Comparison of ENCODE assay signal across 2 cellular contexts in the genomic region with DNA sequence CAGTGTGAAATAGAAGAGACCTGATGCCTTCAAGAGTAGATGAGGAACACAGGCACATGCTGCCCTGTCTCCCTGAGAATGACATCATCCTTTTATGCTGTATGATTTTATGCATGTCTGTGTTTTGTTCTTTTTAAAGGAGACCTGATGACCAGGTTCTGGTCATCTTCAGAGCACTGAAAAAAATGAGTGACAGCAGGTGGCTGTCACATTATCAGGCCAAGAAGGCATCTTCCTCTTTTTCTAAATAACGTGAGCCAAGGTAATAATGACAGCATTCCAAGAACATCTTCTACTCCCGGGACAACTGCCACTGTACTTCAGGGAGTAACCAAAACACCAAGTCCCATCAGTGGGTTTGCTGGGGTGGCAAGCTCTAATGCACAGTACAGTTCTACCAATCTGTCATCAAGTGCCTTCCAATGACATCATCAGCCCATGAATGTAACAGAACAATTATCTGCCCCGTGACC.
TF ChIP-seq lines count a peak whose summit lies in the region.

No MANE protein-coding gene starts in this region.

TF ChIP-seq in HEK293, 187 proteins besides CTCF, POLR2A, EP300 and RAD21 (continues in another document):
- no peak for TF ChIP-seq ZNF112 (tag by site-specific recombination; IDR thresholded peaks at IDR 0.05)
- no peak for TF ChIP-seq ZFP3 (tag by site-specific recombination; IDR thresholded peaks at IDR 0.05; ENCODE audit: low read depth)
- TF ChIP-seq, protein P1, sequence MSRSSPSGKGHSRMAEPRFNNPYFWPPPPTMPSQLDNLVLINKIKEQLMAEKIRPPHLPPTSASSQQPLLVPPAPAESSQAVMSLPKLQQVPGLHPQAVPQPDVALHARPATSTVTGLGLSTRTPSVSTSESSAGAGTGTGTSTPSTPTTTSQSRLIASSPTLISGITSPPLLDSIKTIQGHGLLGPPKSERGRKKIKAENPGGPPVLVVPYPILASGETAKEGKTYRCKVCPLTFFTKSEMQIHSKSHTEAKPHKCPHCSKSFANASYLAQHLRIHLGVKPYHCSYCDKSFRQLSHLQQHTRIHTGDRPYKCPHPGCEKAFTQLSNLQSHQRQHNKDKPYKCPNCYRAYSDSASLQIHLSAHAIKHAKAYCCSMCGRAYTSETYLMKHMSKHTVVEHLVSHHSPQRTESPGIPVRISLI (tag by site-specific recombination; IDR thresholded peaks at IDR 0.05): no peak
- no peak for TF ChIP-seq ZNF23 (tag by site-specific recombination; IDR thresholded peaks at IDR 0.05; ENCODE audit: borderline replicate concordance)
- TF ChIP-seq ZNF350 (tag by site-specific recombination; IDR thresholded peaks at IDR 0.05): no peak
- TF ChIP-seq KLF9 (tag by site-specific recombination; IDR thresholded peaks at IDR 0.05; ENCODE audit: low read depth): no peak
- TF ChIP-seq OVOL3 (tag by site-specific recombination; IDR thresholded peaks at IDR 0.05): no peak
- TF ChIP-seq ZNF391 (tag by site-specific recombination; IDR thresholded peaks at IDR 0.05; ENCODE audit: borderline replicate concordance, low read depth): no peak
- TF ChIP-seq, protein P2, sequence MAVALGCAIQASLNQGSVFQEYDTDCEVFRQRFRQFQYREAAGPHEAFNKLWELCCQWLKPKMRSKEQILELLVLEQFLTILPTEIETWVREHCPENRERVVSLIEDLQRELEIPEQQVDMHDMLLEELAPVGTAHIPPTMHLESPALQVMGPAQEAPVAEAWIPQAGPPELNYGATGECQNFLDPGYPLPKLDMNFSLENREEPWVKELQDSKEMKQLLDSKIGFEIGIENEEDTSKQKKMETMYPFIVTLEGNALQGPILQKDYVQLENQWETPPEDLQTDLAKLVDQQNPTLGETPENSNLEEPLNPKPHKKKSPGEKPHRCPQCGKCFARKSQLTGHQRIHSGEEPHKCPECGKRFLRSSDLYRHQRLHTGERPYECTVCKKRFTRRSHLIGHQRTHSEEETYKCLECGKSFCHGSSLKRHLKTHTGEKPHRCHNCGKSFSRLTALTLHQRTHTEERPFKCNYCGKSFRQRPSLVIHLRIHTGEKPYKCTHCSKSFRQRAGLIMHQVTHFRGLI (tag by site-specific recombination; IDR thresholded peaks at IDR 0.05): no peak
- TF ChIP-seq, protein P3, sequence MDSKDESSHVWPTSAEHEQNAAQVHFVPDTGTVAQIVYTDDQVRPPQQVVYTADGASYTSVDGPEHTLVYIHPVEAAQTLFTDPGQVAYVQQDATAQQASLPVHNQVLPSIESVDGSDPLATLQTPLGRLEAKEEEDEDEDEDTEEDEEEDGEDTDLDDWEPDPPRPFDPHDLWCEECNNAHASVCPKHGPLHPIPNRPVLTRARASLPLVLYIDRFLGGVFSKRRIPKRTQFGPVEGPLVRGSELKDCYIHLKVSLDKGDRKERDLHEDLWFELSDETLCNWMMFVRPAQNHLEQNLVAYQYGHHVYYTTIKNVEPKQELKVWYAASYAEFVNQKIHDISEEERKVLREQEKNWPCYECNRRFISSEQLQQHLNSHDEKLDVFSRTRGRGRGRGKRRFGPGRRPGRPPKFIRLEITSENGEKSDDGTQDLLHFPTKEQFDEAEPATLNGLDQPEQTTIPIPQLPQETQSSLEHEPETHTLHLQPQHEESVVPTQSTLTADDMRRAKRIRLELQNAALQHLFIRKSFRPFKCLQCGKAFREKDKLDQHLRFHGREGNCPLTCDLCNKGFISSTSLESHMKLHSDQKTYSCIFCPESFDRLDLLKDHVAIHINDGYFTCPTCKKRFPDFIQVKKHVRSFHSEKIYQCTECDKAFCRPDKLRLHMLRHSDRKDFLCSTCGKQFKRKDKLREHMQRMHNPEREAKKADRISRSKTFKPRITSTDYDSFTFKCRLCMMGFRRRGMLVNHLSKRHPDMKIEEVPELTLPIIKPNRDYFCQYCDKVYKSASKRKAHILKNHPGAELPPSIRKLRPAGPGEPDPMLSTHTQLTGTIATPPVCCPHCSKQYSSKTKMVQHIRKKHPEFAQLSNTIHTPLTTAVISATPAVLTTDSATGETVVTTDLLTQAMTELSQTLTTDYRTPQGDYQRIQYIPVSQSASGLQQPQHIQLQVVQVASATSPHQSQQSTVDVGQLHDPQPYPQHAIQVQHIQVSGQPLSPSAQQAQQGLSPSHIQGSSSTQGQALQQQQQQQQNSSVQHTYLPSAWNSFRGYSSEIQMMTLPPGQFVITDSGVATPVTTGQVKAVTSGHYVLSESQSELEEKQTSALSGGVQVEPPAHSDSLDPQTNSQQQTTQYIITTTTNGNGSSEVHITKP (tag by site-specific recombination; IDR thresholded peaks at IDR 0.05): peak; percentile 81
- no peak for TF ChIP-seq ZNF248 (tag by site-specific recombination; IDR thresholded peaks at IDR 0.05)
- TF ChIP-seq ZNF791 (tag by site-specific recombination; IDR thresholded peaks at IDR 0.05): no peak
- TF ChIP-seq, protein P4, sequence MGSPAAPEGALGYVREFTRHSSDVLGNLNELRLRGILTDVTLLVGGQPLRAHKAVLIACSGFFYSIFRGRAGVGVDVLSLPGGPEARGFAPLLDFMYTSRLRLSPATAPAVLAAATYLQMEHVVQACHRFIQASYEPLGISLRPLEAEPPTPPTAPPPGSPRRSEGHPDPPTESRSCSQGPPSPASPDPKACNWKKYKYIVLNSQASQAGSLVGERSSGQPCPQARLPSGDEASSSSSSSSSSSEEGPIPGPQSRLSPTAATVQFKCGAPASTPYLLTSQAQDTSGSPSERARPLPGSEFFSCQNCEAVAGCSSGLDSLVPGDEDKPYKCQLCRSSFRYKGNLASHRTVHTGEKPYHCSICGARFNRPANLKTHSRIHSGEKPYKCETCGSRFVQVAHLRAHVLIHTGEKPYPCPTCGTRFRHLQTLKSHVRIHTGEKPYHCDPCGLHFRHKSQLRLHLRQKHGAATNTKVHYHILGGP (tag by site-specific recombination; IDR thresholded peaks at IDR 0.05): no peak
- peak; percentile 81 for TF ChIP-seq ZBTB17 (tag by site-specific recombination; IDR thresholded peaks at IDR 0.05)
- TF ChIP-seq ZNF132 (tag by site-specific recombination; IDR thresholded peaks at IDR 0.05; ENCODE audit: borderline replicate concordance): no peak
- TF ChIP-seq ZNF341 (tag by site-specific recombination; IDR thresholded peaks at IDR 0.05; ENCODE audit: low read depth): peak; percentile 33; the same call in 1 of the 2 replicates
- TF ChIP-seq SP7 (tag by site-specific recombination; IDR thresholded peaks at IDR 0.05): peak; percentile 71
- TF ChIP-seq, protein P5, sequence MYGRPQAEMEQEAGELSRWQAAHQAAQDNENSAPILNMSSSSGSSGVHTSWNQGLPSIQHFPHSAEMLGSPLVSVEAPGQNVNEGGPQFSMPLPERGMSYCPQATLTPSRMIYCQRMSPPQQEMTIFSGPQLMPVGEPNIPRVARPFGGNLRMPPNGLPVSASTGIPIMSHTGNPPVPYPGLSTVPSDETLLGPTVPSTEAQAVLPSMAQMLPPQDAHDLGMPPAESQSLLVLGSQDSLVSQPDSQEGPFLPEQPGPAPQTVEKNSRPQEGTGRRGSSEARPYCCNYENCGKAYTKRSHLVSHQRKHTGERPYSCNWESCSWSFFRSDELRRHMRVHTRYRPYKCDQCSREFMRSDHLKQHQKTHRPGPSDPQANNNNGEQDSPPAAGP (tag by site-specific recombination; IDR thresholded peaks at IDR 0.05): peak; percentile 30; the same call in 1 of the 2 replicates
- TF ChIP-seq ZNF837 (tag by site-specific recombination; IDR thresholded peaks at IDR 0.05): no peak
- no peak for TF ChIP-seq ZNF24 (tag by site-specific recombination; IDR thresholded peaks at IDR 0.05)
- no peak for TF ChIP-seq ZNF473 (tag by site-specific recombination; IDR thresholded peaks at IDR 0.05)
- TF ChIP-seq ZNF776 (tag by site-specific recombination; IDR thresholded peaks at IDR 0.05; ENCODE audit: borderline replicate concordance): no peak
- no peak for TF ChIP-seq ZNF624 (tag by site-specific recombination; IDR thresholded peaks at IDR 0.05)

TF ChIP-seq in IMR-90, 13 proteins besides CTCF, POLR2A, EP300 and RAD21:
- no peak for TF ChIP-seq MAZ (IDR thresholded peaks at IDR 0.05; ENCODE audit: borderline replicate concordance, low read depth, low read length)
- TF ChIP-seq CEBPB (IDR thresholded peaks at IDR 0.05; ENCODE audit: low read depth, low read length): no peak
- no peak for TF ChIP-seq CHD1 (IDR thresholded peaks at IDR 0.05; ENCODE audit: low read depth, low read length)
- no peak for TF ChIP-seq MAFK (IDR thresholded peaks at IDR 0.05; ENCODE audit: low read depth, low read length)
- no peak for TF ChIP-seq SMC3 (IDR thresholded peaks at IDR 0.05; ENCODE audit: low read depth, low read length)
- no peak for TF ChIP-seq NFE2L2 (IDR thresholded peaks at IDR 0.05; ENCODE audit: low read depth, low read length)
- no peak for TF ChIP-seq FOS (IDR thresholded peaks at IDR 0.05; ENCODE audit: low read depth, low read length)
- TF ChIP-seq, protein P6, sequence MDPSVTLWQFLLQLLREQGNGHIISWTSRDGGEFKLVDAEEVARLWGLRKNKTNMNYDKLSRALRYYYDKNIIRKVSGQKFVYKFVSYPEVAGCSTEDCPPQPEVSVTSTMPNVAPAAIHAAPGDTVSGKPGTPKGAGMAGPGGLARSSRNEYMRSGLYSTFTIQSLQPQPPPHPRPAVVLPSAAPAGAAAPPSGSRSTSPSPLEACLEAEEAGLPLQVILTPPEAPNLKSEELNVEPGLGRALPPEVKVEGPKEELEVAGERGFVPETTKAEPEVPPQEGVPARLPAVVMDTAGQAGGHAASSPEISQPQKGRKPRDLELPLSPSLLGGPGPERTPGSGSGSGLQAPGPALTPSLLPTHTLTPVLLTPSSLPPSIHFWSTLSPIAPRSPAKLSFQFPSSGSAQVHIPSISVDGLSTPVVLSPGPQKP (IDR thresholded peaks at IDR 0.05; ENCODE audit: borderline replicate concordance, low read depth, low read length): no peak
- TF ChIP-seq RCOR1 (IDR thresholded peaks at IDR 0.05; ENCODE audit: insufficient replicate concordance, low read length): no peak
- no peak for TF ChIP-seq RFX5 (IDR thresholded peaks at IDR 0.05; ENCODE audit: low read depth, low read length)
- TF ChIP-seq, protein P7, sequence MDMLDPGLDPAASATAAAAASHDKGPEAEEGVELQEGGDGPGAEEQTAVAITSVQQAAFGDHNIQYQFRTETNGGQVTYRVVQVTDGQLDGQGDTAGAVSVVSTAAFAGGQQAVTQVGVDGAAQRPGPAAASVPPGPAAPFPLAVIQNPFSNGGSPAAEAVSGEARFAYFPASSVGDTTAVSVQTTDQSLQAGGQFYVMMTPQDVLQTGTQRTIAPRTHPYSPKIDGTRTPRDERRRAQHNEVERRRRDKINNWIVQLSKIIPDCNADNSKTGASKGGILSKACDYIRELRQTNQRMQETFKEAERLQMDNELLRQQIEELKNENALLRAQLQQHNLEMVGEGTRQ (IDR thresholded peaks at IDR 0.05; ENCODE audit: low read depth, low read length): no peak
- TF ChIP-seq BHLHE40 (IDR thresholded peaks at IDR 0.05; ENCODE audit: low read depth, low read length): no peak
- no peak for TF ChIP-seq MXI1 (IDR thresholded peaks at IDR 0.05; ENCODE audit: borderline replicate concordance, low read depth, low read length)
